Comparison of ENCODE assay signal across 22 cellular contexts in genomic region chr10:96608262-96608661, GRCh38.
"Had no signal": no experiment of that assay in that cellular context is flagged by ENCODE, and none has a peak within 500 bp of the region (broad histone marks: within the 10 kb centered on the region; RNA-seq: fewer than 3 reads in every experiment).

No MANE protein-coding gene starts in this region.

- H3K27ac ChIP-seq: dorsolateral prefrontal cortex, gastrocnemius medialis, left ventricle myocardium inferior, lower lobe of right lung, neural progenitor cell, pancreas, testis had no signal

- H3K4me2 ChIP-seq: neural progenitor cell had no signal

- H3K9me3 Mint-ChIP-seq: naive thymus-derived CD8-positive, alpha-beta T cell; neural progenitor cell; stimulated activated naive CD8-positive, alpha-beta T cell treated with anti-CD3 and anti-CD28 coated beads, Interleukin-15, amount 100 ng/mL, for 72 hours had no signal

- H3K4me3 ChIP-seq: dorsolateral prefrontal cortex, gastrocnemius medialis, left ventricle myocardium inferior, lower lobe of right lung, neural progenitor cell, pancreas, testis had no signal

- H3K36me3 Mint-ChIP-seq: naive thymus-derived CD8-positive, alpha-beta T cell; neural progenitor cell had no signal

- DNase-seq: central memory CD4-positive, alpha-beta T cell; cortex of kidney; dorsolateral prefrontal cortex; effector CD8-positive, alpha-beta T cell; gastrocnemius medialis; islet precursor cell; left ventricle myocardium inferior; lower lobe of right lung; mesenchymal stem cell; midbrain; naive thymus-derived CD8-positive, alpha-beta T cell; occipital lobe; pancreas; right cardiac atrium; small intestine; stimulated activated CD4-positive, alpha-beta T cell treated with anti-CD3 and anti-CD28 coated beads, Interleukin-12 subunit alpha, Interleukin-12 subunit beta, amount 100 ng/mL, for 4 hours; stimulated activated CD4-positive, alpha-beta T cell treated with anti-CD3 and anti-CD28 coated beads, Interleukin-2, amount 100 ng/mL, for 48 hours; stimulated activated naive CD8-positive, alpha-beta T cell treated with anti-CD3 and anti-CD28 coated beads, Interleukin-15, amount 100 ng/mL, for 72 hours; testis; trophoblast cell had no signal

- H3K27me3 Mint-ChIP-seq: progenitor cell of endocrine pancreas; stimulated activated naive CD8-positive, alpha-beta T cell treated with anti-CD3 and anti-CD28 coated beads, Interleukin-15, amount 100 ng/mL, for 72 hours had no signal

- H3K27ac Mint-ChIP-seq: naive thymus-derived CD8-positive, alpha-beta T cell; neural progenitor cell; progenitor cell of endocrine pancreas; stimulated activated naive CD8-positive, alpha-beta T cell treated with anti-CD3 and anti-CD28 coated beads, Interleukin-15, amount 100 ng/mL, for 72 hours had no signal

- H3K4me1 ChIP-seq: gastrocnemius medialis, lower lobe of right lung, pancreas had no signal

- H3K27me3 ChIP-seq: dorsolateral prefrontal cortex, gastrocnemius medialis, neural progenitor cell, pancreas, testis had no signal

- ATAC-seq: gastrocnemius medialis; lower lobe of right lung; naive thymus-derived CD8-positive, alpha-beta T cell; pancreas; stimulated activated naive CD8-positive, alpha-beta T cell treated with anti-CD3 and anti-CD28 coated beads, Interleukin-15, amount 100 ng/mL, for 72 hours had no signal

- H3K9ac ChIP-seq: neural progenitor cell had no signal

- H3K4me3 Mint-ChIP-seq: naive thymus-derived CD8-positive, alpha-beta T cell; neural progenitor cell; stimulated activated naive CD8-positive, alpha-beta T cell treated with anti-CD3 and anti-CD28 coated beads, Interleukin-15, amount 100 ng/mL, for 72 hours had no signal
